12 cellular contexts compared by ENCODE assay signal in genomic region chr2:232574674-232575403, GRCh38. TPM values are rescaled to one million over a fixed set of nuclear protein-coding genes. Genes with fewer than 3 reads are reported as not detected.
DNase-seq lines count a peak whose midpoint lies in the region; ATAC-seq and TF ChIP-seq lines count a peak whose summit lies in the region.
"Had no signal": no experiment of that assay in that cellular context is flagged by ENCODE, and none has a peak within 500 bp of the region (broad histone marks: within the 10 kb centered on the region; RNA-seq: fewer than 3 reads in every experiment).

No MANE protein-coding gene starts in this region.

- H3K9ac ChIP-seq in IMR-90 (ENCODE audit: low read depth, low read length) (no peak overlapping the region), fibroblast of lung (ENCODE audit: insufficient read depth, low read length) (no peak overlapping the region)

- TF ChIP-seq POLR2A in IMR-90 (IDR thresholded peaks at IDR 0.05; ENCODE audit: low read depth, low read length) = no peak

- H3K36me3 ChIP-seq in IMR-90 (ENCODE audit: control insufficient read depth, insufficient read depth, low read length) (peaks cover 9% of the 10 kb centered on the region; the same call in 1 of the 2 replicates), fibroblast of lung (ENCODE audit: control insufficient read depth, insufficient read depth, low read length) (peaks cover 3% of the 10 kb centered on the region)

- H4K5ac ChIP-seq in IMR-90 (ENCODE audit: low read depth, low read length) = no peak overlapping the region

- H3K18ac ChIP-seq in IMR-90 (ENCODE audit: low read depth, low read length) = no peak overlapping the region

- H3K14ac ChIP-seq in IMR-90 (replicated peaks; ENCODE audit: low read depth, low read length) = no peak overlapping the region; the same call in 1 of the 2 replicates

- H2AK9ac ChIP-seq in IMR-90 (replicated peaks; ENCODE audit: low read depth, low read length, poor library complexity) = no peak overlapping the region

- H2BK5ac ChIP-seq in IMR-90 (ENCODE audit: low read depth, low read length, poor library complexity, severe bottlenecking) = peak overlapping the region; percentile 23

- no peak for TF ChIP-seq RAD21 in IMR-90 (IDR thresholded peaks at IDR 0.05; ENCODE audit: low read length)

- H4K91ac ChIP-seq in IMR-90 (ENCODE audit: insufficient read depth, low read depth, low read length) = no peak overlapping the region

- peak overlapping the region; percentile 27; the same call in 1 of the 2 replicates for H3K4ac ChIP-seq in IMR-90 (ENCODE audit: low read depth, low read length)

- H3K23ac ChIP-seq in IMR-90 (ENCODE audit: low read depth, low read length) = no peak overlapping the region

- no CpG with 5 or more reads among the region's 5 CpGs for WGBS in IMR-90 (ENCODE audit: extremely low coverage in 2 of 2, insufficient read length in 1 of 2), 2 experiments

- H2AFZ ChIP-seq in IMR-90 (replicated peaks; ENCODE audit: low read length, poor library complexity) (no peak overlapping the region), fibroblast of lung (ENCODE audit: low read length) (no peak overlapping the region)

- H4K20me1 ChIP-seq in IMR-90 (ENCODE audit: insufficient read depth, low read length) = no peaks in the 10 kb centered on the region
- H4K20me1 ChIP-seq in fibroblast of lung (ENCODE audit: control insufficient read depth, extremely low read depth, insufficient read depth, low read length) = no peaks in the 10 kb centered on the region

- no peaks in the 10 kb centered on the region for H3K79me2 ChIP-seq in fibroblast of lung (ENCODE audit: control insufficient read depth, insufficient read depth, low read length)

- no peaks in the 10 kb centered on the region for H3K9me3 ChIP-seq in IMR-90 (ENCODE audit: control insufficient read depth, insufficient read depth, low read length)
- no peaks in the 10 kb centered on the region for H3K9me3 ChIP-seq in fibroblast of lung (ENCODE audit: control insufficient read depth, insufficient read depth, low read depth, low read length)
- H3K9me3 ChIP-seq: HAP-1 had no signal

- CTCF ChIA-PET in IMR-90 (lab: Yijun Ruan, JAX) = interaction anchor here (0.5 kb wide), 1 partner anchor 142 kb away, joined by 3 read pairs; no protein-coding TSS in a partner anchor

- peaks cover 9% of the 10 kb centered on the region; the same call in 1 of the 2 replicates for H3K9me1 ChIP-seq in IMR-90 (ENCODE audit: insufficient read depth, low read length)

- H2AK5ac ChIP-seq in IMR-90 (ENCODE audit: low read depth, low read length) = no peak overlapping the region

- no peaks in the 10 kb centered on the region for H3K27me3 ChIP-seq in IMR-90 (ENCODE audit: control insufficient read depth, insufficient read depth, low read length)
- H3K27me3 ChIP-seq in fibroblast of lung (ENCODE audit: control insufficient read depth, insufficient read depth, low read length) = no peaks in the 10 kb centered on the region

- peaks cover 0 to 21% of the 10 kb centered on the region in 2 experiments; a peak in 1 of 4 replicates for H3K79me1 ChIP-seq in IMR-90 (ENCODE audit: low read depth in 1 of 2, low read length in 2 of 2)

- H4K8ac ChIP-seq in IMR-90 (ENCODE audit: low read depth in 2 of 2, low read length in 2 of 2) = no peak overlapping the region; a peak in 1 of 4 replicates

- intact Hi-C loops in IMR-90 (cut with micrococcal nuclease) = no loop called here

- POLR2A ChIA-PET in IMR-90 (lab: Charles Lee; ENCODE audit: unreplicated experiment) = no interaction called here

- H3K4me2 ChIP-seq in IMR-90 (ENCODE audit: low read depth, low read length) = peak overlapping the region; percentile 32; the same call in 1 of the 2 replicates
- no peak overlapping the region for H3K4me2 ChIP-seq in fibroblast of lung (ENCODE audit: extremely low read depth, insufficient read depth, low read length)

- H3K56ac ChIP-seq in IMR-90 (ENCODE audit: extremely low read depth, insufficient read depth, low read length) = no peak overlapping the region

- TF ChIP-seq CTCF in IMR-90 (conservative IDR thresholded peaks at IDR 0.05; ENCODE audit: low read depth, low read length) = no peak
- no peak for TF ChIP-seq CTCF in fibroblast of lung (conservative IDR thresholded peaks at IDR 0.05 in 1 of 2, IDR thresholded peaks at IDR 0.05 in 1 of 2; ENCODE audit: low read depth in 1 of 2, low read length in 2 of 2)

- H3K4me1 ChIP-seq in IMR-90 (ENCODE audit: control insufficient read depth, insufficient read depth, low read length) (peaks cover 6% of the 10 kb centered on the region; the same call in 1 of the 2 replicates), fibroblast of lung (ENCODE audit: control insufficient read depth, extremely low read depth, insufficient read depth, low read length) (no peaks in the 10 kb centered on the region)
- H3K4me1 ChIP-seq: HAP-1 had no signal

- in situ Hi-C loops in IMR-90 (cut with MboI; ENCODE audit: low sequenced_read_pairs) = no loop called here

- DNase-seq in IMR-90 (peak; percentile 83), fibroblast of lung (ENCODE audit: low read depth in 2 of 2) (peak; percentile 20 to 38), skeletal muscle cell (ENCODE audit: low read depth) (peak; percentile 54), NCI-H82 treated with DMSO at 0.1 percent for 48 hours (lab: John Stamatoyannopoulos, UW; ENCODE audit: unreplicated experiment) (no peak)
- DNase-seq: NCI-H1105, NCI-H446, T-helper 9 cell had no signal

- H2BK20ac ChIP-seq in IMR-90 (ENCODE audit: low read depth, low read length) = 0 out of 2 replicates have a peak overlapping the region, but pooled peaks have one; percentile 3

- H3K4me3 ChIP-seq in IMR-90 (ENCODE audit: insufficient read depth, low read depth, low read length) = no peak overlapping the region
- H3K4me3 ChIP-seq in fibroblast of lung (replicated peaks in 1 of 4; ENCODE audit: control extremely low read depth in 1 of 4, insufficient read depth in 1 of 4, low read depth in 3 of 4, low read length in 4 of 4) = no peak overlapping the region
- H3K4me3 ChIP-seq in skeletal muscle cell (ENCODE audit: low read depth, low read length) = no peak overlapping the region
- H3K4me3 ChIP-seq: HAP-1 had no signal

- H3K27ac ChIP-seq in IMR-90 (ENCODE audit: insufficient read depth, low read length) = no peak overlapping the region
- no peak overlapping the region for H3K27ac ChIP-seq in fibroblast of lung (ENCODE audit: insufficient read depth, low read length)
- H3K27ac ChIP-seq: C4-2B had no signal

- dilution Hi-C loops in IMR-90 (cut with HindIII; ENCODE audit: low sequenced_read_pairs, unreplicated experiment) = no loop called here

- H2BK120ac ChIP-seq in IMR-90 (ENCODE audit: low read depth, low read length) = no peak overlapping the region

- ATAC-seq in IMR-90 (ENCODE audit: low read depth) (peak; percentile 80), GM19324 (IDR thresholded peaks at IDR 0.05; ENCODE audit: low FRiP score, unreplicated experiment) (no peak), HG03108 (IDR thresholded peaks at IDR 0.05; ENCODE audit: unreplicated experiment) (no peak)

- BruUV-seq in IMR-90 (replicated peaks; lab: Mats Ljungman, UMichigan) = no TSS peak

- no peak overlapping the region for H2BK15ac ChIP-seq in IMR-90 (ENCODE audit: low read depth, low read length)

TF ChIP-seq in IMR-90, 13 proteins besides CTCF, POLR2A, EP300 and RAD21 (continues in another document):
- TF ChIP-seq CEBPB (IDR thresholded peaks at IDR 0.05; ENCODE audit: low read depth, low read length) (peak; percentile 52; the same call in 1 of the 2 replicates), MAZ (IDR thresholded peaks at IDR 0.05; ENCODE audit: borderline replicate concordance, low read depth, low read length) (0 out of 2 replicates have a peak, but pooled peaks have one; percentile 21), RCOR1 (IDR thresholded peaks at IDR 0.05; ENCODE audit: insufficient replicate concordance, low read length) (peak; percentile 25)

RNA-seq across cellular contexts. Expression of gene EIF4E2, which starts 24.4 kb away (rescaled TPM):
- total RNA-seq in IMR-90 (2012; rRNA removed) = 105 and 149 TPM in 2 replicates
- polyA plus RNA-seq in IMR-90 (2012; rRNA removed) = 44.0 and 52.1 TPM in 2 replicates
- 18.7 and 36.1 TPM in 2 replicates for polyA plus RNA-seq in IMR-90 (2012; cell fraction: cytosol; rRNA removed)
- 28.5 and 89.1 TPM in 2 replicates for polyA plus RNA-seq in IMR-90 (2012; cell fraction: nucleus; rRNA removed; ENCODE audit: low replicate concordance)
- total RNA-seq in fibroblast of lung = 94.5 and 101 TPM in 2 replicates
- 75.3 and 77.6 TPM in 2 replicates for polyA plus RNA-seq in fibroblast of lung
- polyA plus RNA-seq in fibroblast of lung (2012) = 92.7 and 118 TPM in 2 replicates
- polyA minus RNA-seq in fibroblast of lung (ENCODE audit: low replicate concordance) = 31.8 and 54.8 TPM in 2 replicates

RNA-seq across cellular contexts. Expression of gene TIGD1, which starts 24.5 kb away (rescaled TPM):
- 2.7 and 2.8 TPM in 2 replicates for total RNA-seq in IMR-90 (2012; rRNA removed)
- polyA plus RNA-seq in IMR-90 (2012; rRNA removed) = 2.4 and 2.9 TPM in 2 replicates
- 0.70 and 0.74 TPM in 2 replicates for polyA plus RNA-seq in IMR-90 (2012; cell fraction: cytosol; rRNA removed)
- 1.3 and 6.0 TPM in 2 replicates for polyA plus RNA-seq in IMR-90 (2012; cell fraction: nucleus; rRNA removed; ENCODE audit: low replicate concordance)
- total RNA-seq in fibroblast of lung = 2.1 and 4.0 TPM in 2 replicates
- 2.5 and 3.0 TPM in 2 replicates for polyA plus RNA-seq in fibroblast of lung
- 1.4 and 2.1 TPM in 2 replicates for polyA plus RNA-seq in fibroblast of lung (2012)
- 0.12 and 1.6 TPM in 2 replicates for polyA minus RNA-seq in fibroblast of lung (ENCODE audit: low replicate concordance)

RNA-seq across cellular contexts. Expression of gene CHRNG, which starts 35.3 kb away (rescaled TPM):
- total RNA-seq in IMR-90 (2012; rRNA removed) (not detected in 2 replicates), fibroblast of lung (not detected in 2 replicates)
- polyA plus RNA-seq in IMR-90 (2012; rRNA removed) (not detected in 2 replicates), fibroblast of lung (not detected in 2 replicates)
- polyA plus RNA-seq in IMR-90 (2012; cell fraction: cytosol; rRNA removed) = not detected in 2 replicates
- polyA plus RNA-seq in IMR-90 (2012; cell fraction: nucleus; rRNA removed; ENCODE audit: low replicate concordance) = not detected in 2 replicates
- not detected in 2 replicates for polyA plus RNA-seq in fibroblast of lung (2012)
- not detected in 2 replicates for polyA minus RNA-seq in fibroblast of lung (ENCODE audit: low replicate concordance)
- total RNA-seq: G401 had no signal

RNA-seq across cellular contexts. Expression of gene CHRND, which starts 48.9 kb away (rescaled TPM):
- not detected in 2 replicates for total RNA-seq in IMR-90 (2012; rRNA removed)
- polyA plus RNA-seq in IMR-90 (2012; rRNA removed) = not detected in 2 replicates
- not detected in 2 replicates for polyA plus RNA-seq in IMR-90 (2012; cell fraction: cytosol; rRNA removed)
- not detected in 2 replicates for polyA plus RNA-seq in IMR-90 (2012; cell fraction: nucleus; rRNA removed; ENCODE audit: low replicate concordance)
- total RNA-seq in fibroblast of lung = not detected in 2 replicates
- polyA plus RNA-seq in fibroblast of lung = not detected in 2 replicates
- not detected in 2 replicates for polyA plus RNA-seq in fibroblast of lung (2012)
- not detected in 2 replicates for polyA minus RNA-seq in fibroblast of lung (ENCODE audit: low replicate concordance)
- total RNA-seq: G401 had no signal

RNA-seq across cellular contexts. Expression of gene PRSS56, which starts 54.7 kb away (rescaled TPM):
- total RNA-seq in IMR-90 (2012; rRNA removed) (not detected in 2 replicates), fibroblast of lung (not detected in 2 replicates)
- polyA plus RNA-seq in IMR-90 (2012; rRNA removed) (not detected in 2 replicates), fibroblast of lung (not detected in 2 replicates)
- polyA plus RNA-seq in IMR-90 (2012; cell fraction: cytosol; rRNA removed) = not detected in 2 replicates
- not detected in 2 replicates for polyA plus RNA-seq in IMR-90 (2012; cell fraction: nucleus; rRNA removed; ENCODE audit: low replicate concordance)
- not detected in 2 replicates for polyA plus RNA-seq in fibroblast of lung (2012)
- polyA minus RNA-seq in fibroblast of lung (ENCODE audit: low replicate concordance) = not detected in 2 replicates
- total RNA-seq: G401 had no signal
